ENCODE assay signal across 8 cellular contexts in the genomic region with DNA sequence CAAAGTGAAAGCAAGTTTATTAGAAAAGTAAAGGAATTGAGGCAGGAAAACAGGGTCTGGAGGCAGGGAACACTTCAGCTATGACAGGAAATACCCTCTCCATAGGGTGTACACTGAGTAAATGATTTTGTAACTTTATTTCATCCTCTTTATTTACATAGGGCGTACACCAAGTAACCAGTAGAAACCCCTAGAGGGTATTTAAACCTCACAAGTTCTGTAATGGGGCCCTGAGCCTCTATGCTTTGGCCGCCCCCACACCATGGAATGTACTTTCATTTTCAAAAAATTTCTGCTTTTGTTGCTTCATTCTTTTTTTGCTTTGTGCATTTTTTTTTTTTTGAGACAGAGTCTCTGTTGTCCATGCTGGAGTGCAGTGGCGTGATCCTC. TPM values are rescaled to one million over a fixed set of nuclear protein-coding genes. Genes with fewer than 3 reads are reported as not detected.
DNase-seq lines count a peak whose midpoint lies in the region; ATAC-seq and TF ChIP-seq lines count a peak whose summit lies in the region.

No MANE protein-coding gene starts in this region.

- peak overlapping the region; percentile 94 for H3K4me2 ChIP-seq in OCI-LY7 (ENCODE audit: low read length)

- intact Hi-C loops in OCI-LY7 (cut with micrococcal nuclease; ENCODE audit: unreplicated experiment) = loop anchor here (10.0 kb wide), 2 partner anchors 94 to 784 kb away; a partner anchor contains a TSS
- intact Hi-C loops in lower leg skin (cut with DNase I; ENCODE audit: low total_unique reads) = loop anchor here (10.0 kb wide), 1 partner anchor 904 kb away; a partner anchor contains a TSS

- TF ChIP-seq CTCF in OCI-LY7 (conservative IDR thresholded peaks at IDR 0.05; ENCODE audit: low read length) = no peak
- TF ChIP-seq CTCF in epithelial cell of esophagus (IDR thresholded peaks at IDR 0.05; ENCODE audit: insufficient read depth, low read depth, low read length, missing control alignments) = no peak
- TF ChIP-seq CTCF in retinal pigment epithelial cell (conservative IDR thresholded peaks at IDR 0.05; ENCODE audit: low read depth, low read length) = no peak
- TF ChIP-seq CTCF in GM13976 (IDR thresholded peaks at IDR 0.05; ENCODE audit: borderline replicate concordance, control extremely low read depth, extremely low read depth, insufficient read depth, missing control alignments) = no peak
- TF ChIP-seq CTCF in foreskin keratinocyte (conservative IDR thresholded peaks at IDR 0.05) = no peak
- no peak for TF ChIP-seq CTCF in lower leg skin (IDR thresholded peaks at IDR 0.05)

- no peaks in the 10 kb centered on the region for H3K9me3 ChIP-seq in ES-I3 (ENCODE audit: control insufficient read depth, insufficient read depth, low read length)
- H3K9me3 ChIP-seq in OCI-LY7 (ENCODE audit: low read length) = no peaks in the 10 kb centered on the region

- H3K79me2 ChIP-seq in OCI-LY7 (ENCODE audit: insufficient read depth, low read depth, low read length) = peaks cover 17% of the 10 kb centered on the region; the same call in 1 of the 2 replicates

- 46% methylated on average over 3 of the region's 3 CpGs for WGBS in lower leg skin, 2 donors

- H3K4me1 ChIP-seq in ES-I3 (ENCODE audit: insufficient read depth, low read length) (peaks cover 14% of the 10 kb centered on the region), OCI-LY7 (ENCODE audit: insufficient read depth, low read length, poor library complexity, severe bottlenecking) (peaks cover 27% of the 10 kb centered on the region), foreskin keratinocyte (peaks cover 15% of the 10 kb centered on the region)

- H3K4me3 ChIP-seq in OCI-LY7 (ENCODE audit: low read depth, low read length, poor library complexity, severe bottlenecking) (peak overlapping the region; percentile 80), epithelial cell of esophagus (ENCODE audit: low read length) (peak overlapping the region; percentile 87), retinal pigment epithelial cell (ENCODE audit: low read length) (peak overlapping the region; percentile 82), lower leg skin (ENCODE audit: low read depth, poor library complexity, severe bottlenecking) (no peak overlapping the region)

- no TSS peak for BruUV-seq in OCI-LY7 (replicated peaks; lab: Mats Ljungman, UMichigan)

- H2AFZ ChIP-seq in OCI-LY7 (ENCODE audit: low read length) = no peak overlapping the region

- no peak for TF ChIP-seq POLR2A in lower leg skin (IDR thresholded peaks at IDR 0.05)

- ATAC-seq in foreskin keratinocyte = no peak

- H3K9me2 ChIP-seq in OCI-LY7 (ENCODE audit: insufficient read depth, low read length) = no peaks in the 10 kb centered on the region

- peak overlapping the region; percentile 87; the same call in 1 of the 2 replicates for H3K9ac ChIP-seq in ES-I3 (ENCODE audit: low read depth, low read length)

- H3K36me3 ChIP-seq in ES-I3 (ENCODE audit: insufficient read depth, low read length) = peaks cover 10% of the 10 kb centered on the region
- H3K36me3 ChIP-seq in OCI-LY7 (ENCODE audit: insufficient read depth, low read length) = peaks cover 18% of the 10 kb centered on the region

- POLR2A ChIA-PET in OCI-LY7 (lab: Charles Lee) = no interaction called here

- H4K20me1 ChIP-seq in OCI-LY7 (ENCODE audit: insufficient read depth, low read length) = no peaks in the 10 kb centered on the region

- H3K27ac ChIP-seq in OCI-LY7 (ENCODE audit: low read depth, low read length, poor library complexity, severe bottlenecking) = no peak overlapping the region
- no peak overlapping the region for H3K27ac ChIP-seq in foreskin keratinocyte

- CTCF ChIA-PET in OCI-LY7 (lab: Charles Lee; ENCODE audit: unreplicated experiment) = no interaction called here

- no peaks in the 10 kb centered on the region for H3K27me3 ChIP-seq in foreskin keratinocyte

- in situ Hi-C loops in GM13976 (cut with MboI; ENCODE audit: low sequenced_read_pairs, unreplicated experiment) = no loop called here

- DNase-seq in OCI-LY7 (ENCODE audit: low spot score) (no peak), epithelial cell of esophagus (ENCODE audit: low read depth) (peak; percentile 65), retinal pigment epithelial cell (ENCODE audit: low read depth) (no peak), GM13976 (ENCODE audit: low spot score) (no peak), foreskin keratinocyte (no peak), lower leg skin (ENCODE audit: low spot score in 2 of 2) (no peak)
- DNase-seq in effector CD8-positive, alpha-beta T cell (lab: John Stamatoyannopoulos, UW) = no peak

RNA-seq across cellular contexts. Expression of a gene that starts 1.4 kb away (rescaled TPM):
- total RNA-seq in OCI-LY7 (2014; rRNA removed; shearing (Covaris generic)) = 128 and 129 TPM in 2 replicates
- total RNA-seq in OCI-LY7 (2022) (55.1 and 63.7 TPM in 2 replicates), foreskin keratinocyte (56.4 and 59.7 TPM in 2 replicates), lower leg skin (10 to 100 TPM; 38.2 to 73.2 (median 60.7) TPM)
- polyA plus RNA-seq in foreskin keratinocyte = 82.3 and 92.6 TPM in 2 replicates

RNA-seq across cellular contexts. Expression of a gene that starts 15.3 kb away (rescaled TPM):
- total RNA-seq in OCI-LY7 (2014; rRNA removed; shearing (Covaris generic)) = 0.19 and 0.77 TPM in 2 replicates
- total RNA-seq in OCI-LY7 (2022) (not detected in 2 replicates), foreskin keratinocyte (1.1 and 1.4 TPM in 2 replicates), lower leg skin (100 to 1,000 TPM in 3 of 4 donors, 10 to 100 TPM in 1; 70.5 to 177 (median 119) TPM)
- 1.2 and 1.3 TPM in 2 replicates for polyA plus RNA-seq in foreskin keratinocyte

RNA-seq across cellular contexts. Expression of a gene that starts 40.8 kb away (rescaled TPM):
- 25.2 and 26.1 TPM in 2 replicates for total RNA-seq in OCI-LY7 (2014; rRNA removed; shearing (Covaris generic))
- total RNA-seq in OCI-LY7 (2022) (32.7 and 39.0 TPM in 2 replicates), foreskin keratinocyte (9.5 and 9.6 TPM in 2 replicates), lower leg skin (10 to 100 TPM; 47.7 to 72.8 (median 52.3) TPM)
- polyA plus RNA-seq in foreskin keratinocyte = 7.4 and 7.9 TPM in 2 replicates

Comparison
In these comparisons a context has a peak if more than half of its experiments do, and no peak if none do; other contexts are left out.
1. RNA of a gene that starts 15.3 kb away (total RNA-seq): 70.5 to 177 TPM in lower leg skin; 1.1 to 1.4 TPM in foreskin keratinocyte and 0.19 to 0.77 TPM in OCI-LY7; every median in the first group is over 10 times any median in the second.